Comparison of ENCODE assay signal across 21 cellular contexts in genomic region chr13:66409542-66409941, GRCh38.
DNase-seq lines count a peak whose midpoint lies in the region; ATAC-seq, FAIRE-seq and TF ChIP-seq lines count a peak whose summit lies in the region.
"Had no signal": no experiment of that assay in that cellular context is flagged by ENCODE, and none has a peak within 500 bp of the region (broad histone marks: within the 10 kb centered on the region; RNA-seq: fewer than 3 reads in every experiment).

No MANE protein-coding gene starts in this region.

- no peaks in the 10 kb centered on the region for H3K9me3 ChIP-seq in HepG2 (ENCODE audit: low read length)
- H3K9me3 ChIP-seq in right lobe of liver: no peaks in the 10 kb centered on the region
- no peaks in the 10 kb centered on the region for H3K9me3 ChIP-seq in esophagus muscularis mucosa
- H3K9me3 ChIP-seq: BLaER1, Caco-2 had no signal

- POLR2A ChIA-PET in HepG2 (lab: Yijun Ruan, JAX): no interaction called here

- in situ Hi-C loops in HepG2 (cut with HindIII; ENCODE audit: extremely low pct_ligation_motif_present, low pct_unique_long_range_greater_than_20kb): no loop called here

- no peak for TF ChIP-seq RAD21 in HepG2 (CRISPR knock-in tag; IDR thresholded peaks at IDR 0.05)

- H3K36me3 Mint-ChIP-seq in glutamatergic neuron (ENCODE audit: unreplicated experiment): no peaks in the 10 kb centered on the region
- H3K36me3 Mint-ChIP-seq: CD4-positive, CD25-positive, alpha-beta regulatory T cell; CD8-positive, alpha-beta T cell had no signal

- H3K36me3 ChIP-seq in HepG2 (replicated peaks in 1 of 2; ENCODE audit: control insufficient read depth in 1 of 2, insufficient read depth in 2 of 2, low read length in 2 of 2): no peaks in the 10 kb centered on the region
- H3K36me3 ChIP-seq in right lobe of liver: no peaks in the 10 kb centered on the region
- H3K36me3 ChIP-seq in esophagus muscularis mucosa: no peaks in the 10 kb centered on the region
- H3K36me3 ChIP-seq: BLaER1 had no signal

- intact Hi-C loops in HepG2 (cut with micrococcal nuclease; ENCODE audit: unreplicated experiment) (no loop called here), right lobe of liver (cut with DNase I) (no loop called here), esophagus muscularis mucosa (cut with DNase I) (no loop called here)

- CTCF ChIA-PET in HepG2 (lab: Yijun Ruan, JAX; ENCODE audit: low intra/inter-chr PET ratio, low total read pairs): no interaction called here

- no peak overlapping the region for H2AFZ ChIP-seq in HepG2 (ENCODE audit: low read length)
- H2AFZ ChIP-seq: GM23248 had no signal

- WGBS in HepG2 (ENCODE audit: low lambda C conversion rate): 1% methylated on average over 3 of the region's 3 CpGs
- WGBS in right lobe of liver (ENCODE audit: insufficient coverage, low coverage, low lambda C conversion rate, missing lambda C conversion rate): 61% methylated on average over 3 of the region's 3 CpGs
- WGBS in esophagus muscularis mucosa: 94% methylated on average over 3 of the region's 3 CpGs

- no peaks in the 10 kb centered on the region for H4K20me1 ChIP-seq in HepG2 (ENCODE audit: insufficient read depth, low read length)
- H4K20me1 ChIP-seq: BLaER1 had no signal

- H3K27me3 ChIP-seq in HepG2 (ENCODE audit: control insufficient read depth in 1 of 2, insufficient read depth in 2 of 2, low read length in 2 of 2) (no peaks in the 10 kb centered on the region), right lobe of liver (no peaks in the 10 kb centered on the region), esophagus muscularis mucosa (no peaks in the 10 kb centered on the region)
- H3K27me3 ChIP-seq: BLaER1 had no signal

- H3K4me2 ChIP-seq in HepG2 (ENCODE audit: low read depth, low read length): no peak overlapping the region
- H3K4me2 ChIP-seq: BLaER1 had no signal

- no TSS peak for BruUV-seq in HepG2 (replicated peaks; lab: Mats Ljungman, UMichigan)

- no peak overlapping the region for H3K9ac ChIP-seq in HepG2 (ENCODE audit: insufficient read depth, low read depth, low read length)
- H3K9ac ChIP-seq: BLaER1, GM23248 had no signal

- H3K4me1 Mint-ChIP-seq in glutamatergic neuron (ENCODE audit: low read depth, unreplicated experiment): peaks cover 23% of the 10 kb centered on the region
- H3K4me1 Mint-ChIP-seq: B cell; CD4-positive, CD25-positive, alpha-beta regulatory T cell had no signal

- FAIRE-seq in HepG2 (lab: Jason Lieb, UNC): no peak
- FAIRE-seq: G401.6, GM12892, H1 had no signal

- H3K27ac ChIP-seq in HepG2 (ENCODE audit: extremely low read length, insufficient read depth, low read length) (no peak overlapping the region), right lobe of liver (no peak overlapping the region), esophagus muscularis mucosa (replicated peaks in 1 of 4) (no peak overlapping the region)
- H3K27ac ChIP-seq: BLaER1, C4-2B, GM23248 had no signal

- H3K79me2 ChIP-seq in HepG2 (ENCODE audit: insufficient read depth, low read length): no peaks in the 10 kb centered on the region

- DNase-seq in HepG2 (ENCODE audit: low spot score) (no peak), right lobe of liver (no peak), NCI-H69 (lab: John Stamatoyannopoulos, UW) (peak; percentile 30), glutamatergic neuron (no peak), esophagus muscularis mucosa (ENCODE audit: extremely low spot score) (no peak), activated gamma-delta T cell (lab: John Stamatoyannopoulos, UW) (no peak)
- DNase-seq: Caco-2; CD4-positive, CD25-positive, alpha-beta regulatory T cell; CD8-positive, alpha-beta T cell; DMS153; DND-41; GM23248; H7; HCEC 1CT had no signal

- no peaks in the 10 kb centered on the region for H3K27me3 Mint-ChIP-seq in glutamatergic neuron (ENCODE audit: unreplicated experiment)
- H3K27me3 Mint-ChIP-seq: B cell; CD4-positive, CD25-positive, alpha-beta regulatory T cell had no signal

- ATAC-seq in HepG2 (no peak), right lobe of liver (no peak), GM21619 (IDR thresholded peaks at IDR 0.05; ENCODE audit: unreplicated experiment) (no peak)
- ATAC-seq: CD8-positive, alpha-beta T cell had no signal

- no peaks in the 10 kb centered on the region for H3K9me3 Mint-ChIP-seq in glutamatergic neuron (ENCODE audit: unreplicated experiment)

- H3K4me3 ChIP-seq in HepG2 (replicated peaks in 1 of 3; ENCODE audit: insufficient read depth in 1 of 3, low read depth in 2 of 3, low read length in 3 of 3) (no peak overlapping the region), right lobe of liver (no peak overlapping the region), esophagus muscularis mucosa (no peak overlapping the region)
- H3K4me3 ChIP-seq: BLaER1, GM23248 had no signal

- TF ChIP-seq EP300 in HepG2 (IDR thresholded peaks at IDR 0.05; ENCODE audit: low read depth in 2 of 2, low read length in 2 of 2) (no peak), HepG2 (CRISPR knock-in tag; IDR thresholded peaks at IDR 0.05; ENCODE audit: borderline replicate concordance) (no peak), esophagus muscularis mucosa (IDR thresholded peaks at IDR 0.05) (no peak)

- no peak for TF ChIP-seq CTCF in HepG2 (CRISPR knock-in tag; IDR thresholded peaks at IDR 0.05)
- TF ChIP-seq CTCF in right lobe of liver (IDR thresholded peaks at IDR 0.05): no peak
- TF ChIP-seq CTCF in glutamatergic neuron (IDR thresholded peaks at IDR 0.05; ENCODE audit: partially characterized antibody, unreplicated experiment): no peak
- no peak for TF ChIP-seq CTCF in esophagus muscularis mucosa (IDR thresholded peaks at IDR 0.05)

- peak overlapping the region; percentile 71 for H3K27ac Mint-ChIP-seq in glutamatergic neuron (ENCODE audit: unreplicated experiment)
- H3K27ac Mint-ChIP-seq: B cell; CD4-positive, CD25-positive, alpha-beta regulatory T cell; CD8-positive, alpha-beta T cell had no signal

- H3K4me1 ChIP-seq in HepG2 (ENCODE audit: insufficient read depth, low read length): no peaks in the 10 kb centered on the region
- no peaks in the 10 kb centered on the region for H3K4me1 ChIP-seq in right lobe of liver
- peaks cover 5 to 50% (median 43%) of the 10 kb centered on the region in 4 donors for H3K4me1 ChIP-seq in esophagus muscularis mucosa
- H3K4me1 ChIP-seq: BLaER1, Caco-2 had no signal

- no peak overlapping the region for H3K4me3 Mint-ChIP-seq in glutamatergic neuron (ENCODE audit: unreplicated experiment)
- H3K4me3 Mint-ChIP-seq: B cell; CD4-positive, CD25-positive, alpha-beta regulatory T cell; CD8-positive, alpha-beta T cell had no signal

- TF ChIP-seq POLR2A in HepG2 (IDR thresholded peaks at IDR 0.05; ENCODE audit: insufficient read depth in 1 of 2, low read depth in 2 of 2, low read length in 2 of 2): no peak
- no peak for TF ChIP-seq POLR2A in right lobe of liver (IDR thresholded peaks at IDR 0.05)
- TF ChIP-seq POLR2A in esophagus muscularis mucosa (IDR thresholded peaks at IDR 0.05; ENCODE audit: low read depth): no peak

TF ChIP-seq in HepG2, 621 proteins besides CTCF, POLR2A, EP300 and RAD21:
- TF ChIP-seq, protein P1, sequence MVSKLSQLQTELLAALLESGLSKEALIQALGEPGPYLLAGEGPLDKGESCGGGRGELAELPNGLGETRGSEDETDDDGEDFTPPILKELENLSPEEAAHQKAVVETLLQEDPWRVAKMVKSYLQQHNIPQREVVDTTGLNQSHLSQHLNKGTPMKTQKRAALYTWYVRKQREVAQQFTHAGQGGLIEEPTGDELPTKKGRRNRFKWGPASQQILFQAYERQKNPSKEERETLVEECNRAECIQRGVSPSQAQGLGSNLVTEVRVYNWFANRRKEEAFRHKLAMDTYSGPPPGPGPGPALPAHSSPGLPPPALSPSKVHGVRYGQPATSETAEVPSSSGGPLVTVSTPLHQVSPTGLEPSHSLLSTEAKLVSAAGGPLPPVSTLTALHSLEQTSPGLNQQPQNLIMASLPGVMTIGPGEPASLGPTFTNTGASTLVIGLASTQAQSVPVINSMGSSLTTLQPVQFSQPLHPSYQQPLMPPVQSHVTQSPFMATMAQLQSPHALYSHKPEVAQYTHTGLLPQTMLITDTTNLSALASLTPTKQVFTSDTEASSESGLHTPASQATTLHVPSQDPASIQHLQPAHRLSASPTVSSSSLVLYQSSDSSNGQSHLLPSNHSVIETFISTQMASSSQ (IDR thresholded peaks at IDR 0.05; ENCODE audit: low read depth): no peak
- TF ChIP-seq, protein P1 (CRISPR knock-in tag; IDR thresholded peaks at IDR 0.05; ENCODE audit: borderline replicate concordance): no peak
- TF ChIP-seq MAFK (conservative IDR thresholded peaks at IDR 0.05 in 1 of 2, IDR thresholded peaks at IDR 0.05 in 1 of 2; ENCODE audit: low read length in 2 of 2): peak; percentile 69 to 82
- TF ChIP-seq ZNF749 (CRISPR knock-in tag; IDR thresholded peaks at IDR 0.05; ENCODE audit: borderline replicate concordance): no peak
- TF ChIP-seq HINFP (CRISPR knock-in tag; IDR thresholded peaks at IDR 0.05; ENCODE audit: low read depth): no peak
- peak; percentile 81 for TF ChIP-seq MAFF (IDR thresholded peaks at IDR 0.05; ENCODE audit: low read depth, low read length)
- TF ChIP-seq ZNF335 (CRISPR knock-in tag; IDR thresholded peaks at IDR 0.05): no peak
